Comparison of ENCODE assay signal across 21 cellular contexts in genomic region chr15:25426896-25427610, GRCh38. TPM values are rescaled to one million over a fixed set of nuclear protein-coding genes. Genes with fewer than 3 reads are reported as not detected.
DNase-seq lines count a peak whose midpoint lies in the region; ATAC-seq and TF ChIP-seq lines count a peak whose summit lies in the region.
"Had no signal": no experiment of that assay in that cellular context is flagged by ENCODE, and none has a peak within 500 bp of the region (broad histone marks: within the 10 kb centered on the region; RNA-seq: fewer than 3 reads in every experiment).

No MANE protein-coding gene starts in this region.

- peaks cover under 1% of the 10 kb centered on the region for H3K36me3 Mint-ChIP-seq in WTC11
- H3K36me3 Mint-ChIP-seq in naive thymus-derived CD8-positive, alpha-beta T cell, result peaks cover 9 to 29% (median 21%) of the 10 kb centered on the region in 3 donors
- H3K36me3 Mint-ChIP-seq in nephron progenitor cell (ENCODE audit: low read depth), result peaks cover 80% of the 10 kb centered on the region

- TF ChIP-seq CTCF in DND-41 (IDR thresholded peaks at IDR 0.05; ENCODE audit: borderline replicate concordance, extremely low read depth, low read length, poor library complexity, severe bottlenecking) (no peak), Loucy (conservative IDR thresholded peaks at IDR 0.05; ENCODE audit: low read length) (no peak), WTC11 (IDR thresholded peaks at IDR 0.05) (no peak), nephron progenitor cell (IDR thresholded peaks at IDR 0.05) (no peak)

- H3K4me3 Mint-ChIP-seq in WTC11 (no peak overlapping the region), nephron progenitor cell (no peak overlapping the region)
- peak overlapping the region in 7 of 10 donors; percentile 12 to 53 (median 32) for H3K4me3 Mint-ChIP-seq in naive thymus-derived CD8-positive, alpha-beta T cell
- H3K4me3 Mint-ChIP-seq: activated CD4-positive, alpha-beta T cell treated with anti-CD3 and anti-CD28 coated beads, Interleukin-2, amount 10 ng/mL, durations not matched to agents 7 days and 5 days; stimulated activated naive CD8-positive, alpha-beta T cell treated with anti-CD3 and anti-CD28 coated beads, Interleukin-15, amount 100 ng/mL, for 72 hours had no signal

- peaks cover 4% of the 10 kb centered on the region; the same call in 1 of the 2 replicates for H3K36me3 ChIP-seq in DND-41 (ENCODE audit: insufficient read depth, low read length)
- H3K36me3 ChIP-seq in Loucy (ENCODE audit: insufficient read depth, low read length), result no peaks in the 10 kb centered on the region
- H3K36me3 ChIP-seq: prostate gland, transverse colon had no signal

- CTCF ChIA-PET in WTC11 (lab: Charles Lee), result no interaction called here

- H2AFZ ChIP-seq in DND-41 (ENCODE audit: low read depth, low read length) (no peak overlapping the region), Loucy (ENCODE audit: low read length) (no peak overlapping the region)

- peak overlapping the region; percentile 35; the same call in 1 of the 2 replicates for H3K27ac Mint-ChIP-seq in WTC11
- peak overlapping the region in 1 of 10 donors; percentile 32 for H3K27ac Mint-ChIP-seq in naive thymus-derived CD8-positive, alpha-beta T cell
- H3K27ac Mint-ChIP-seq in nephron progenitor cell, result no peak overlapping the region
- H3K27ac Mint-ChIP-seq: activated CD4-positive, alpha-beta T cell treated with anti-CD3 and anti-CD28 coated beads, Interleukin-2, amount 10 ng/mL, durations not matched to agents 7 days and 5 days; stimulated activated naive CD8-positive, alpha-beta T cell treated with anti-CD3 and anti-CD28 coated beads, Interleukin-15, amount 100 ng/mL, for 72 hours had no signal

- no peaks in the 10 kb centered on the region for H3K9me3 ChIP-seq in DND-41 (ENCODE audit: insufficient read depth, low read length, severe bottlenecking)
- no peaks in the 10 kb centered on the region for H3K9me3 ChIP-seq in Loucy (ENCODE audit: insufficient read depth, low read depth, low read length)
- H3K9me3 ChIP-seq: prostate gland, transverse colon had no signal

- H3K9me2 ChIP-seq in Loucy (replicated peaks; ENCODE audit: low read depth, low read length), result no peaks in the 10 kb centered on the region

- H3K9ac ChIP-seq in DND-41 (ENCODE audit: low read depth, low read length) (no peak overlapping the region), Loucy (ENCODE audit: low read depth, low read length, poor library complexity, severe bottlenecking) (peak overlapping the region; percentile 37)

- H3K79me2 ChIP-seq in DND-41 (ENCODE audit: insufficient read depth, low read length) (peaks cover 97% of the 10 kb centered on the region), Loucy (ENCODE audit: insufficient read depth, low read length) (peaks cover 97% of the 10 kb centered on the region)

- H3K27ac ChIP-seq in DND-41 (ENCODE audit: low read length), result peak overlapping the region; percentile 44
- H3K27ac ChIP-seq: prostate gland, transverse colon had no signal

- H3K4me1 Mint-ChIP-seq in WTC11 (peaks cover 48% of the 10 kb centered on the region), nephron progenitor cell (no peaks in the 10 kb centered on the region)
- peaks cover 31 to 84% (median 59%) of the 10 kb centered on the region in 4 donors for H3K4me1 Mint-ChIP-seq in naive thymus-derived CD8-positive, alpha-beta T cell

- POLR2A ChIA-PET in WTC11 (lab: Charles Lee), result interaction anchor here (0.7 to 0.8 kb wide), 4 partner anchors 9 to 163 kb away, joined by 4 to 10 read pairs (median 6); no protein-coding TSS in a partner anchor
- POLR2A ChIA-PET in naive thymus-derived CD8-positive, alpha-beta T cell (lab: Charles Lee), result no interaction called here

- H3F3A ChIP-seq in Loucy (ENCODE audit: low read depth), result no peaks in the 10 kb centered on the region

- H3K4me1 ChIP-seq in DND-41 (ENCODE audit: insufficient read depth, low read length) (peaks cover 24% of the 10 kb centered on the region), Loucy (ENCODE audit: insufficient read depth, low read length, poor library complexity, severe bottlenecking) (peaks cover 72% of the 10 kb centered on the region)

- H3K4me3 ChIP-seq in DND-41 (ENCODE audit: low read depth in 1 of 2, low read length in 2 of 2) (no peak overlapping the region), Loucy (ENCODE audit: low read length, poor library complexity, severe bottlenecking) (peak overlapping the region; percentile 53)
- H3K4me3 ChIP-seq: prostate gland, transverse colon had no signal

- no peak overlapping the region for H3K4me2 ChIP-seq in DND-41 (ENCODE audit: insufficient read depth, low read length)
- peak overlapping the region; percentile 79 for H3K4me2 ChIP-seq in Loucy (ENCODE audit: low read depth, low read length, poor library complexity, severe bottlenecking)

- ATAC-seq in DND-41 (ENCODE audit: insufficient read depth, low read depth), result peak; percentile 54; the same call in 2 of the 3 replicates
- no peak for ATAC-seq in WTC11
- peak in 1 of 2 donors; percentile 36 for ATAC-seq in naive thymus-derived CD8-positive, alpha-beta T cell
- ATAC-seq: esophagus mucosa; stimulated activated naive CD8-positive, alpha-beta T cell treated with anti-CD3 and anti-CD28 coated beads, Interleukin-15, amount 100 ng/mL, for 72 hours had no signal

- DNase-seq in DND-41, result no peak
- no peak for DNase-seq in WTC11 (ENCODE audit: low spot score)
- no peak for DNase-seq in naive thymus-derived CD8-positive, alpha-beta T cell
- DNase-seq in ureter (ENCODE audit: low spot score), result no peak
- no peak for DNase-seq in NCI-H146 treated with DMSO at 0.1 percent for 48 hours (lab: John Stamatoyannopoulos, UW; ENCODE audit: unreplicated experiment)
- DNase-seq in amniotic stem cell (lab: John Stamatoyannopoulos, UW), result no peak
- DNase-seq in nephron progenitor cell, result no peak
- DNase-seq: activated CD4-positive, alpha-beta T cell treated with anti-CD3 and anti-CD28 coated beads, Interleukin-2, amount 10 ng/mL, durations not matched to agents 7 days and 5 days; activated naive CD4-positive, alpha-beta T cell; cerebellar nuclear complex; DMS79; Kasumi-1; NCI-H1092 treated with DMSO at 0.1 percent for 48 hours; NCI-H2029 treated with DMSO at 0.1 percent for 48 hours; small intestine; stimulated activated CD4-positive, alpha-beta T cell treated with anti-CD3 and anti-CD28 coated beads, Interleukin-4, amount 100 ng/mL, for 24 hours; stimulated activated naive CD8-positive, alpha-beta T cell treated with anti-CD3 and anti-CD28 coated beads, Interleukin-15, amount 100 ng/mL, for 72 hours; transverse colon had no signal

- H4K20me1 ChIP-seq in DND-41 (ENCODE audit: insufficient read depth, low read length) (peaks cover 61% of the 10 kb centered on the region; the same call in 1 of the 2 replicates), Loucy (ENCODE audit: insufficient read depth, low read length, poor library complexity, severe bottlenecking) (peaks cover 94% of the 10 kb centered on the region)

- H3K27me3 ChIP-seq in DND-41 (ENCODE audit: insufficient read depth, low read length, poor library complexity), result no peaks in the 10 kb centered on the region
- H3K27me3 ChIP-seq in Loucy (ENCODE audit: insufficient read depth, low read length, poor library complexity, severe bottlenecking), result no peaks in the 10 kb centered on the region
- H3K27me3 ChIP-seq: transverse colon had no signal

- no peaks in the 10 kb centered on the region for H3K27me3 Mint-ChIP-seq in WTC11 (ENCODE audit: low read depth)
- no peaks in the 10 kb centered on the region for H3K27me3 Mint-ChIP-seq in naive thymus-derived CD8-positive, alpha-beta T cell
- H3K27me3 Mint-ChIP-seq in nephron progenitor cell (ENCODE audit: low read depth, poor library complexity), result no peaks in the 10 kb centered on the region
- H3K27me3 Mint-ChIP-seq: activated CD4-positive, alpha-beta T cell treated with anti-CD3 and anti-CD28 coated beads, Interleukin-2, amount 10 ng/mL, durations not matched to agents 7 days and 5 days; stimulated activated naive CD8-positive, alpha-beta T cell treated with anti-CD3 and anti-CD28 coated beads, Interleukin-15, amount 100 ng/mL, for 72 hours had no signal

- H3K9me3 Mint-ChIP-seq in WTC11 (no peaks in the 10 kb centered on the region), nephron progenitor cell (peaks cover 45% of the 10 kb centered on the region)
- peaks cover 0 to 26% (median 0%) of the 10 kb centered on the region in 9 donors for H3K9me3 Mint-ChIP-seq in naive thymus-derived CD8-positive, alpha-beta T cell

TF ChIP-seq in WTC11, 78 proteins besides CTCF, POLR2A, EP300 and RAD21 (continues in another document):
- TF ChIP-seq ZNF532 (CRISPR knock-in tag; IDR thresholded peaks at IDR 0.05; ENCODE audit: borderline replicate concordance), result no peak

RNA-seq across cellular contexts. Expression of gene UBE3A, which starts 11.8 kb away (rescaled TPM):
- total RNA-seq in WTC11 (2021) (108 to 120 TPM (median 113 TPM) in 3 replicates), ureter (123 TPM)
- total RNA-seq in naive thymus-derived CD8-positive, alpha-beta T cell, result 100 to 1,000 TPM; 145 to 146 TPM
- 100 to 1,000 TPM; 106 to 117 (median 113) TPM for polyA plus RNA-seq in naive thymus-derived CD8-positive, alpha-beta T cell

Comparison
In these comparisons a context has a peak if more than half of its experiments do, and no peak if none do; other contexts are left out.
1. H3K4me3 Mint-ChIP-seq: peak in naive thymus-derived CD8-positive, alpha-beta T cell (7 of 10); none in WTC11 (single experiment) and nephron progenitor cell (single experiment).